Comparison of ENCODE assay signal across 17 cellular contexts in the genomic region with DNA sequence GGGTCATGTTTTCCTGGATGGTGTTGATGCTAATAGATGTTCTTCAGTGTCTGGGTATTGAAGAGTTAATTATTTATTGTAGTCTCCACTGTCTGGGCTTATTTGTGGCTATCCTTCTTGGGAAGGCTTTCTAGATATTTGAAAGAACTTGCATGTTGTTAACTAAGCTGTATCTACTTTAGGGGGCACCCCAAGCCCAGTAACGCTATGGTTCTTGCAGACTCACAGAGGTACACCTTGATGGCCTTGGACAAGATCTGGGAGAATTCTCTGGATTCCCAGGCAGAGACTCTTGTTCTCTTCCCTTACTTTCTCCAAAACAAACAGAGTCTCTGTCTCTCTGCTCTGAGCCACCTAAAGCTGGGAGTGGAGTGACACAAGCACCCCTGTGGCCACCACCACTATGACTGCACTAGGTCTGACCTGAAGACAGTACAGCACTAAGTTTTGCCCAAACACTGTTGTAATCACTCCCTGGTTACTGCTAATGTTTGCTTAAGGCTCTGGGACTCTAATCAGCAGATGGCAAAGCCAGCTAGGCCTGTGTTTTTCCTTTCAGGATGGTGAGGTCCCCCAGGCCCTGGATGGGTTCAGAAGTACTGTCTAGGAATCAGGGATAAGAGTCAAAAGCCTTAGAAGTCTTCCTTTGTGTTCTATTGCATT.
DNase-seq lines count a peak whose midpoint lies in the region; ATAC-seq, FAIRE-seq and TF ChIP-seq lines count a peak whose summit lies in the region.
"Had no signal": no experiment of that assay in that cellular context is flagged by ENCODE, and none has a peak within 500 bp of the region (broad histone marks: within the 10 kb centered on the region; RNA-seq: fewer than 3 reads in every experiment).

No MANE protein-coding gene starts in this region.

- RAD21 ChIA-PET in HCT116 (lab: Charles Lee; ENCODE audit: low non-redundant PET in 1 of 2, low total read pairs in 2 of 2, uncharacterized antibody in 2 of 2, unreplicated experiment in 2 of 2): no interaction called here
- RAD21 ChIA-PET in GM12878 (lab: Charles Lee; ENCODE audit: unreplicated experiment): no interaction called here

- no peak overlapping the region for H3K27ac ChIP-seq in HCT116 (ENCODE audit: low read depth, low read length)
- no peak overlapping the region for H3K27ac ChIP-seq in GM12878 (ENCODE audit: control insufficient read depth, insufficient read depth)
- no peak overlapping the region for H3K27ac ChIP-seq in gastrocnemius medialis
- no peak overlapping the region for H3K27ac ChIP-seq in CD8-positive, alpha-beta memory T cell (ENCODE audit: low read depth, low read length)
- H3K27ac ChIP-seq: SJSA1 had no signal

- FAIRE-seq in GM12878 (lab: Jason Lieb, UNC): no peak
- FAIRE-seq: H54 had no signal

- H3K79me2 ChIP-seq in HCT116 (ENCODE audit: insufficient read depth, low read length) (no peaks in the 10 kb centered on the region), GM12878 (ENCODE audit: control insufficient read depth, insufficient read depth, low read length) (no peaks in the 10 kb centered on the region)

- H3K9me2 ChIP-seq in HCT116 (ENCODE audit: insufficient read depth): no peaks in the 10 kb centered on the region

- POLR2A ChIA-PET in HCT116 (lab: Charles Lee): no interaction called here
- POLR2A ChIA-PET in GM12878 (lab: Charles Lee): interaction anchor here (0.6 kb wide), 1 partner anchor 799 kb away, joined by 3 read pairs; no protein-coding TSS in a partner anchor
- POLR2A ChIA-PET in CD8-positive, alpha-beta memory T cell (lab: Charles Lee): no interaction called here

- no peak for ATAC-seq in HCT116
- ATAC-seq in GM12878: no peak
- peak; percentile 92 for ATAC-seq in left lobe of liver
- ATAC-seq in gastrocnemius medialis: no peak
- ATAC-seq in HG02884 (IDR thresholded peaks at IDR 0.05; ENCODE audit: unreplicated experiment): no peak
- ATAC-seq: PC-3 had no signal

- TF ChIP-seq CTCF in HCT116 (IDR thresholded peaks at IDR 0.05 in 2 of 3, conservative IDR thresholded peaks at IDR 0.05 in 1 of 3; ENCODE audit: borderline replicate concordance in 1 of 3, insufficient read depth in 1 of 3, low read depth in 2 of 3, low read length in 2 of 3): no peak
- no peak for TF ChIP-seq CTCF in GM12878 (IDR thresholded peaks at IDR 0.05 in 2 of 3, conservative IDR thresholded peaks at IDR 0.05 in 1 of 3; ENCODE audit: control insufficient read depth in 2 of 3, extremely low read depth in 1 of 3, insufficient read depth in 1 of 3, low read depth in 3 of 3, low read length in 3 of 3)
- peak in 3 of 5 experiments; percentile 15 to 40 (median 17) for TF ChIP-seq CTCF in gastrocnemius medialis (IDR thresholded peaks at IDR 0.05 in 4 of 5, conservative IDR thresholded peaks at IDR 0.05 in 1 of 5)

- TF ChIP-seq POLR2A in HCT116 (IDR thresholded peaks at IDR 0.05; ENCODE audit: borderline replicate concordance, extremely low read depth, insufficient read depth, insufficient read length): no peak
- TF ChIP-seq POLR2A in GM12878 (IDR thresholded peaks at IDR 0.05; ENCODE audit: low read depth, low read length): no peak
- TF ChIP-seq POLR2A in gastrocnemius medialis (IDR thresholded peaks at IDR 0.05): no peak

- no peak overlapping the region for H3K4me3 Mint-ChIP-seq in CD8-positive, alpha-beta memory T cell
- H3K4me3 Mint-ChIP-seq: B cell; CD4-positive, alpha-beta T cell; IgD-negative memory B cell had no signal

- H3K4me3 ChIP-seq in HCT116 (replicated peaks in 1 of 2; ENCODE audit: low read depth in 1 of 2, low read length in 2 of 2) (no peak overlapping the region), GM12878 (no peak overlapping the region), gastrocnemius medialis (no peak overlapping the region)
- no peak overlapping the region for H3K4me3 ChIP-seq in CD8-positive, alpha-beta memory T cell (ENCODE audit: low read length)
- H3K4me3 ChIP-seq: SJSA1 had no signal

- no peak for TF ChIP-seq EP300 in GM12878 (IDR thresholded peaks at IDR 0.05; ENCODE audit: borderline replicate concordance in 1 of 2, control insufficient read depth in 1 of 2, low read depth in 2 of 2, low read length in 2 of 2)

- no peaks in the 10 kb centered on the region for H3K36me3 ChIP-seq in HCT116 (ENCODE audit: control insufficient read depth in 1 of 2, insufficient read depth in 2 of 2, low read length in 2 of 2)
- H3K36me3 ChIP-seq in GM12878 (ENCODE audit: control insufficient read depth in 2 of 2, insufficient read depth in 2 of 2, low read length in 1 of 2): no peaks in the 10 kb centered on the region
- no peaks in the 10 kb centered on the region for H3K36me3 ChIP-seq in gastrocnemius medialis
- no peaks in the 10 kb centered on the region for H3K36me3 ChIP-seq in CD8-positive, alpha-beta memory T cell (ENCODE audit: insufficient read depth, low read length)
- H3K36me3 ChIP-seq: SJSA1 had no signal

- H3K27me3 ChIP-seq in HCT116 (ENCODE audit: insufficient read depth, low read length) (no peaks in the 10 kb centered on the region), GM12878 (replicated peaks in 1 of 2; ENCODE audit: control insufficient read depth in 2 of 2, insufficient read depth in 2 of 2, low read length in 1 of 2) (no peaks in the 10 kb centered on the region), gastrocnemius medialis (no peaks in the 10 kb centered on the region)
- no peaks in the 10 kb centered on the region for H3K27me3 ChIP-seq in CD8-positive, alpha-beta memory T cell (ENCODE audit: insufficient read depth, low read length, poor library complexity, severe bottlenecking)

- intact Hi-C loops in HCT116 (cut with micrococcal nuclease): no loop called here
- intact Hi-C loops in GM12878 (cut with micrococcal nuclease; ENCODE audit: unreplicated experiment): no loop called here
- intact Hi-C loops in gastrocnemius medialis (cut with DNase I; ENCODE audit: low total_unique reads): loop anchor here (5.0 kb wide), 1 partner anchor 382 kb away; no protein-coding TSS in a partner anchor

- H3K4me1 ChIP-seq in HCT116 (ENCODE audit: control insufficient read depth in 1 of 2, insufficient read depth in 2 of 2, low read length in 2 of 2) (no peaks in the 10 kb centered on the region), GM12878 (ENCODE audit: control insufficient read depth, insufficient read depth, low read length) (no peaks in the 10 kb centered on the region), gastrocnemius medialis (no peaks in the 10 kb centered on the region)
- no peaks in the 10 kb centered on the region for H3K4me1 ChIP-seq in CD8-positive, alpha-beta memory T cell (ENCODE audit: insufficient read depth, low read length)
- H3K4me1 ChIP-seq: SJSA1 had no signal

- H3K4me2 ChIP-seq in HCT116 (ENCODE audit: low read length) (no peak overlapping the region), GM12878 (ENCODE audit: control insufficient read depth, insufficient read depth) (no peak overlapping the region)

- H4K20me1 ChIP-seq in HCT116 (ENCODE audit: insufficient read depth): no peaks in the 10 kb centered on the region
- H4K20me1 ChIP-seq in GM12878 (ENCODE audit: control insufficient read depth, insufficient read depth): no peaks in the 10 kb centered on the region

- CTCF ChIA-PET in HCT116 (lab: Charles Lee) (no interaction called here), GM12878 (lab: Yijun Ruan, JAX) (no interaction called here)
- CTCF ChIA-PET in CD8-positive, alpha-beta memory T cell (lab: Charles Lee): no interaction called here

- TF ChIP-seq RAD21 in HCT116 (IDR thresholded peaks at IDR 0.05; ENCODE audit: low read depth) (peak; percentile 14; the same call in 1 of the 2 replicates), GM12878 (IDR thresholded peaks at IDR 0.05; ENCODE audit: insufficient read depth, low read depth, low read length) (0 out of 2 replicates have a peak, but pooled peaks have one; percentile 10)

- H3K27me3 Mint-ChIP-seq in CD8-positive, alpha-beta memory T cell: peaks cover 0 to 21% of the 10 kb centered on the region in 2 donors

- H3K36me3 Mint-ChIP-seq in CD8-positive, alpha-beta memory T cell: no peaks in the 10 kb centered on the region

- no peaks in the 10 kb centered on the region for H3K4me1 Mint-ChIP-seq in CD8-positive, alpha-beta memory T cell
- H3K4me1 Mint-ChIP-seq: B cell, IgD-negative memory B cell had no signal

- SMC1A ChIA-PET in GM12878 (lab: Charles Lee; ENCODE audit: uncharacterized antibody, unreplicated experiment): interaction anchor here (0.6 to 1.4 kb wide), 3 partner anchors 12 to 17 kb away, joined by 3 read pairs; no protein-coding TSS in a partner anchor

- peaks cover 0 to 2% (median 0%) of the 10 kb centered on the region in 5 donors for H3K9me3 Mint-ChIP-seq in CD8-positive, alpha-beta memory T cell
- H3K9me3 Mint-ChIP-seq: CD4-positive, alpha-beta T cell had no signal

- WGBS in GM12878 (ENCODE audit: insufficient coverage, insufficient replicate concordance, low lambda C conversion rate, missing lambda C conversion rate): 95% methylated on average over 1 of the region's 1 CpG

- H3K27ac Mint-ChIP-seq in CD8-positive, alpha-beta memory T cell: no peak overlapping the region
- H3K27ac Mint-ChIP-seq: B cell; CD4-positive, alpha-beta T cell; IgD-negative memory B cell had no signal

- H3K9me3 ChIP-seq in HCT116 (ENCODE audit: control insufficient read depth in 1 of 2, insufficient read depth in 1 of 2, low read depth in 1 of 2, low read length in 2 of 2) (no peaks in the 10 kb centered on the region), GM12878 (replicated peaks; ENCODE audit: control insufficient read depth, insufficient read depth, low read length) (no peaks in the 10 kb centered on the region), gastrocnemius medialis (no peaks in the 10 kb centered on the region)
- no peaks in the 10 kb centered on the region for H3K9me3 ChIP-seq in CD8-positive, alpha-beta memory T cell (ENCODE audit: low read length)
- H3K9me3 ChIP-seq: SJSA1 had no signal

- no peak overlapping the region for H3K9ac ChIP-seq in HCT116 (ENCODE audit: low read length)
- H3K9ac ChIP-seq in GM12878 (ENCODE audit: control insufficient read depth, insufficient read depth, low read length): no peak overlapping the region

- in situ Hi-C loops in GM12878 (cut with MboI): no loop called here
- in situ Hi-C loops in gastrocnemius medialis (cut with MboI; ENCODE audit: low sequenced_read_pairs in 4 of 4): loop anchor here in 1 of 4 donors (10.0 kb wide), 1 partner anchor 355 kb away; no protein-coding TSS in a partner anchor

- no peak overlapping the region for H2AFZ ChIP-seq in HCT116 (ENCODE audit: low read depth, low read length, poor library complexity, severe bottlenecking)
- no peak overlapping the region for H2AFZ ChIP-seq in GM12878 (ENCODE audit: control insufficient read depth, low read depth, low read length)

- BruUV-seq in HCT116 (replicated peaks; lab: Mats Ljungman, UMichigan): no TSS peak
- BruUV-seq in GM12878 (replicated peaks; lab: Mats Ljungman, UMichigan): no TSS peak

- no peak for DNase-seq in HCT116 (ENCODE audit: low read depth, low spot score)
- DNase-seq in GM12878 (ENCODE audit: low read depth, low spot score): no peak
- no peak for DNase-seq in left lobe of liver (ENCODE audit: low spot score)
- DNase-seq in gastrocnemius medialis: no peak
- DNase-seq in kidney glomerular epithelial cell (lab: John Stamatoyannopoulos, UW): no peak
- no peak for DNase-seq in CD8-positive, alpha-beta memory T cell
- DNase-seq: ACHN; CD4-positive, alpha-beta T cell; NCI-H2081 treated with DMSO at 0.1 percent for 48 hours; NCI-H2227 treated with DMSO at 0.1 percent for 48 hours; NCI-H526 treated with DMSO at 0.1 percent for 48 hours; PC-3 had no signal

Comparison
In these comparisons a context has a peak if more than half of its experiments do, and no peak if none do; other contexts are left out.
1. CTCF ChIP-seq: peak in gastrocnemius medialis (3 of 5); none in HCT116 (0 of 3) and GM12878 (0 of 3).
2. Of the 18 proteins assayed by ChIP-seq in both GM12878 and HCT116: peak only in GM12878: none; only in HCT116: none; in both: RAD21; in neither: 17.